1 cellular context compared by ENCODE assay signal in the genomic region with DNA sequence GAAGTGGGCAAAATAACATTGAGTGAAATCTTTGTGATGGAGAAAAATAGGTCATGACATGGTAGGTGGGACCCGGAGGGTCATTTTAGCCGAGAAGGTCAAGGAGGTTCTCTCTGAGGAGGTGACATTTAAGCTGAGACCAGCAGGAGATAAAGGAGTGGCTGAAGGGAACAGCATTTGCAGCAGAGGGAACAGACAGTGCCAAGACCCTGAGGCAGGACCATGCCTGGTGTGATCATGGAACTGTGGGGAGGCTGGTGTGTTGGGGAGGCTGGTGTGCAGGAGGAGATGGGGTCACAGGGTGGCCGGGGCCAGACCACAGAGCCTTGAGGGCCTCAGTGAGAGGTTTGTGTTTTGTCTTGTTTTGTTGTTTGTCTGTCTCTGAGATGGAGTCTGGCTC.
TF ChIP-seq lines count a peak whose summit lies in the region.

No MANE protein-coding gene starts in this region.

TF ChIP-seq in HepG2, 621 proteins besides CTCF, POLR2A, EP300 and RAD21:
- TF ChIP-seq KDM1A (CRISPR knock-in tag; IDR thresholded peaks at IDR 0.05) (peak; percentile 60; the same call in 1 of the 2 replicates), ZBTB25 (CRISPR knock-in tag; IDR thresholded peaks at IDR 0.05) (no peak), SPEN (CRISPR knock-in tag; IDR thresholded peaks at IDR 0.05; ENCODE audit: low read depth) (no peak), ZMYM3 (CRISPR knock-in tag; IDR thresholded peaks at IDR 0.05) (peak; percentile 83)
